Comparison of ENCODE assay signal across 30 cellular contexts in genomic region chr6:46638650-46639049, GRCh38. TPM values are rescaled to one million over a fixed set of nuclear protein-coding genes. Genes with fewer than 3 reads are reported as not detected.
DNase-seq lines count a peak whose midpoint lies in the region; ATAC-seq and TF ChIP-seq lines count a peak whose summit lies in the region.
"Had no signal": no experiment of that assay in that cellular context is flagged by ENCODE, and none has a peak within 500 bp of the region (broad histone marks: within the 10 kb centered on the region; RNA-seq: fewer than 3 reads in every experiment).

No MANE protein-coding gene starts in this region.

- no peaks in the 10 kb centered on the region for H3K9me2 ChIP-seq in PC-3 (replicated peaks; ENCODE audit: low read length)

- no peaks in the 10 kb centered on the region for H3K79me2 ChIP-seq in PC-3 (ENCODE audit: low read length)

- POLR2A ChIA-PET in MCF 10A (lab: Yijun Ruan, JAX), result interaction anchor here (0.7 to 8.1 kb wide), 5 partner anchors 12 to 405 kb away, joined by 3 to 168 read pairs (median 4); partner anchors contain the start of genes CYP39A1 and SLC25A27
- POLR2A ChIA-PET in PC-3 (lab: Charles Lee; ENCODE audit: unreplicated experiment), result no interaction called here

- no peak overlapping the region for H3K27ac ChIP-seq in breast epithelium
- peak overlapping the region; percentile 38 for H3K27ac ChIP-seq in PC-3 (ENCODE audit: low read length)
- H3K27ac ChIP-seq in foreskin keratinocyte, result peak overlapping the region; percentile 60
- peak overlapping the region in 1 of 4 donors; percentile 10 for H3K27ac ChIP-seq in esophagus squamous epithelium
- no peak overlapping the region for H3K27ac ChIP-seq in thyroid gland
- H3K27ac ChIP-seq: C4-2B, gastrocnemius medialis, SJCRH30 had no signal

- intact Hi-C loops in MCF 10A (cut with micrococcal nuclease) (no loop called here), breast epithelium (cut with DNase I; ENCODE audit: low total_unique reads) (no loop called here), PC-3 (cut with micrococcal nuclease) (no loop called here), esophagus squamous epithelium (cut with DNase I) (no loop called here), posterior vena cava (cut with DNase I) (no loop called here), thyroid gland (cut with DNase I) (no loop called here)

- H3K9me3 ChIP-seq in breast epithelium (no peaks in the 10 kb centered on the region), PC-3 (ENCODE audit: low read length) (no peaks in the 10 kb centered on the region), esophagus squamous epithelium (no peaks in the 10 kb centered on the region), thyroid gland (no peaks in the 10 kb centered on the region)
- H3K9me3 ChIP-seq: gastrocnemius medialis, mucosa of descending colon, SJCRH30 had no signal

- no peak overlapping the region for H3K9ac ChIP-seq in PC-3 (ENCODE audit: low read length)

- H3K36me3 ChIP-seq in breast epithelium (no peaks in the 10 kb centered on the region), PC-3 (ENCODE audit: low read depth, low read length) (no peaks in the 10 kb centered on the region), esophagus squamous epithelium (no peaks in the 10 kb centered on the region), thyroid gland (no peaks in the 10 kb centered on the region)
- H3K36me3 ChIP-seq: gastrocnemius medialis, SJCRH30 had no signal

- peak overlapping the region; percentile 35 for H3K4me3 Mint-ChIP-seq in MCF 10A (ENCODE audit: unreplicated experiment)
- H3K4me3 Mint-ChIP-seq: activated naive CD8-positive, alpha-beta T cell treated with anti-CD3 and anti-CD28 coated beads, Interleukin-2, amount 10 ng/mL, durations not matched to agents 7 days and 5 days; endodermal cell; HFFc6; natural killer cell; stimulated activated memory B cell treated with anti-CD40 and anti-IgM and Interleukin-4, amounts not matched to agents 10 μg/mL and 1 μg/mL and 100 μg/mL, for 72 hours had no signal

- BruUV-seq in MCF 10A (replicated peaks; lab: Mats Ljungman, UMichigan) (no TSS peak), PC-3 (replicated peaks; lab: Mats Ljungman, UMichigan) (no TSS peak)

- no peaks in the 10 kb centered on the region for H3K27me3 Mint-ChIP-seq in MCF 10A (ENCODE audit: insufficient read depth, unreplicated experiment)

- no peaks in the 10 kb centered on the region for H3F3A ChIP-seq in PC-3 (ENCODE audit: low read length, unreplicated experiment)

- H3K4me1 ChIP-seq in breast epithelium (no peaks in the 10 kb centered on the region), PC-3 (ENCODE audit: insufficient read depth, low read length) (peaks cover 38% of the 10 kb centered on the region), foreskin keratinocyte (peaks cover 30% of the 10 kb centered on the region), esophagus squamous epithelium (peaks cover 0 to 5% (median 4%) of the 10 kb centered on the region in 3 donors), thyroid gland (no peaks in the 10 kb centered on the region)
- H3K4me1 ChIP-seq: gastrocnemius medialis, SJCRH30 had no signal

- DNase-seq in MCF 10A (ENCODE audit: unreplicated experiment) (peak; percentile 92), breast epithelium (ENCODE audit: low spot score in 2 of 2) (no peak), PC-3 (peak; percentile 77), foreskin keratinocyte (peak; percentile 72 to 85), esophagus squamous epithelium (lab: John Stamatoyannopoulos, UW) (no peak), posterior vena cava (ENCODE audit: low spot score) (no peak), thyroid gland (no peak)
- DNase-seq: 8988T; activated CD4-positive, alpha-beta T cell treated with anti-CD3 and anti-CD28 coated beads for 48 hours; activated CD8-positive, alpha-beta memory T cell treated with anti-CD3 and anti-CD28 coated beads for 24 hours; activated effector memory CD4-positive, alpha-beta T cell treated with Interleukin-2 at 50 U/mL for 16 hours; activated naive CD8-positive, alpha-beta T cell treated with anti-CD3 and anti-CD28 coated beads, Interleukin-2, amount 10 ng/mL, durations not matched to agents 7 days and 5 days; caudate nucleus; COR-L47; DMS53; endodermal cell; gastrocnemius medialis; GF-D8; HFFc6; KG1; mucosa of descending colon; natural killer cell; NCI-H2029; NCI-H526 treated with DMSO at 0.1 percent for 48 hours; occipital lobe; SJCRH30 had no signal

- H3K27ac Mint-ChIP-seq in MCF 10A (ENCODE audit: low read depth, unreplicated experiment), result peak overlapping the region; percentile 98
- H3K27ac Mint-ChIP-seq: activated naive CD8-positive, alpha-beta T cell treated with anti-CD3 and anti-CD28 coated beads, Interleukin-2, amount 10 ng/mL, durations not matched to agents 7 days and 5 days; endodermal cell; HFFc6; natural killer cell; stimulated activated memory B cell treated with anti-CD40 and anti-IgM and Interleukin-4, amounts not matched to agents 10 μg/mL and 1 μg/mL and 100 μg/mL, for 72 hours had no signal

- H3K4me3 ChIP-seq in breast epithelium (no peak overlapping the region), PC-3 (ENCODE audit: low read length) (no peak overlapping the region), esophagus squamous epithelium (no peak overlapping the region), thyroid gland (replicated peaks in 1 of 3) (no peak overlapping the region)
- H3K4me3 ChIP-seq: gastrocnemius medialis, lung, mucosa of descending colon, SJCRH30 had no signal

- ATAC-seq in PC-3, result no peak
- ATAC-seq in foreskin keratinocyte, result peak; percentile 51
- ATAC-seq in GM18873 (IDR thresholded peaks at IDR 0.05; ENCODE audit: low FRiP score, unreplicated experiment), result no peak
- ATAC-seq: gastrocnemius medialis; mucosa of descending colon; natural killer cell; stimulated activated memory B cell treated with anti-CD40 and anti-IgM and Interleukin-4, amounts not matched to agents 10 μg/mL and 1 μg/mL and 100 μg/mL, for 72 hours had no signal

- H3K4me1 Mint-ChIP-seq in MCF 10A (ENCODE audit: insufficient read depth, unreplicated experiment), result peaks cover 38% of the 10 kb centered on the region
- H3K4me1 Mint-ChIP-seq: activated naive CD8-positive, alpha-beta T cell treated with anti-CD3 and anti-CD28 coated beads, Interleukin-2, amount 10 ng/mL, durations not matched to agents 7 days and 5 days; natural killer cell had no signal

- peak overlapping the region; percentile 19; the same call in 1 of the 2 replicates for H2AFZ ChIP-seq in PC-3 (ENCODE audit: low read length)

- no peaks in the 10 kb centered on the region for H4K20me1 ChIP-seq in PC-3 (ENCODE audit: low read length)

- TF ChIP-seq CTCF in MCF 10A (IDR thresholded peaks at IDR 0.05; ENCODE audit: unreplicated experiment) (no peak), breast epithelium (IDR thresholded peaks at IDR 0.05) (no peak), PC-3 (conservative IDR thresholded peaks at IDR 0.05; ENCODE audit: low read depth, low read length) (no peak), foreskin keratinocyte (conservative IDR thresholded peaks at IDR 0.05) (no peak), esophagus squamous epithelium (IDR thresholded peaks at IDR 0.05) (no peak), thyroid gland (IDR thresholded peaks at IDR 0.05) (no peak)

- peak overlapping the region; percentile 18 for H3K4me2 ChIP-seq in PC-3 (ENCODE audit: low read length)

- no peaks in the 10 kb centered on the region for H3K9me3 Mint-ChIP-seq in MCF 10A (ENCODE audit: unreplicated experiment)
- H3K9me3 Mint-ChIP-seq: activated naive CD8-positive, alpha-beta T cell treated with anti-CD3 and anti-CD28 coated beads, Interleukin-2, amount 10 ng/mL, durations not matched to agents 7 days and 5 days; endodermal cell; HFFc6; natural killer cell; stimulated activated memory B cell treated with anti-CD40 and anti-IgM and Interleukin-4, amounts not matched to agents 10 μg/mL and 1 μg/mL and 100 μg/mL, for 72 hours had no signal

- H3K27me3 ChIP-seq in breast epithelium (no peaks in the 10 kb centered on the region), PC-3 (ENCODE audit: low read length) (no peaks in the 10 kb centered on the region), foreskin keratinocyte (no peaks in the 10 kb centered on the region), esophagus squamous epithelium (no peaks in the 10 kb centered on the region), thyroid gland (no peaks in the 10 kb centered on the region)
- H3K27me3 ChIP-seq: gastrocnemius medialis, SJCRH30 had no signal

- CTCF ChIA-PET in MCF 10A (lab: Yijun Ruan, JAX) (interaction anchor here (0.7 kb wide), 1 partner anchor 627 kb away, joined by 3 read pairs; no protein-coding TSS in a partner anchor), PC-3 (lab: Charles Lee) (no interaction called here)

- TF ChIP-seq POLR2A in breast epithelium (IDR thresholded peaks at IDR 0.05) (no peak), esophagus squamous epithelium (IDR thresholded peaks at IDR 0.05) (no peak), thyroid gland (IDR thresholded peaks at IDR 0.05) (no peak)

- peaks cover 4% of the 10 kb centered on the region for H3K36me3 Mint-ChIP-seq in MCF 10A (ENCODE audit: insufficient read depth, unreplicated experiment)
- H3K36me3 Mint-ChIP-seq: activated naive CD8-positive, alpha-beta T cell treated with anti-CD3 and anti-CD28 coated beads, Interleukin-2, amount 10 ng/mL, durations not matched to agents 7 days and 5 days; natural killer cell; stimulated activated memory B cell treated with anti-CD40 and anti-IgM and Interleukin-4, amounts not matched to agents 10 μg/mL and 1 μg/mL and 100 μg/mL, for 72 hours had no signal

- 33 to 53% methylated on average over 2 of the region's 2 CpGs for WGBS in esophagus squamous epithelium, 2 donors
- 90 to 92% methylated on average over 2 of the region's 2 CpGs for WGBS in thyroid gland, 2 donors

RNA-seq across cellular contexts. Expression of gene CYP39A1, which starts 14.0 kb away (rescaled TPM):
- 7.2 and 7.4 TPM in 2 replicates for total RNA-seq in MCF 10A (2022)
- 10 to 100 TPM in 1 of 3 donors, 1 to 10 TPM in 2; 1.6 to 12.3 (median 6.9) TPM for total RNA-seq in breast epithelium
- total RNA-seq in PC-3 (2014; rRNA removed), result 0.66 and 1.2 TPM in 2 replicates
- 1.3 and 2.1 TPM in 2 replicates for total RNA-seq in foreskin keratinocyte
- 0.85 and 1.2 TPM in 2 replicates for polyA plus RNA-seq in foreskin keratinocyte
- 1 to 10 TPM; 2.8 to 9.2 (median 5.1) TPM for total RNA-seq in esophagus squamous epithelium
- total RNA-seq in posterior vena cava, result 1 to 10 TPM; 1.5 to 3.7 TPM
- total RNA-seq in thyroid gland, result 10 to 100 TPM in 3 of 4 donors, 1 to 10 TPM in 1; 6.3 to 18.3 (median 13.0) TPM
- total RNA-seq: activated naive CD8-positive, alpha-beta T cell treated with anti-CD3 and anti-CD28 coated beads, Interleukin-2, amount 10 ng/mL, durations not matched to agents 7 days and 5 days; HFFc6; natural killer cell had no signal

RNA-seq across cellular contexts. Expression of gene SLC25A27, which starts 14.1 kb away (rescaled TPM):
- total RNA-seq in MCF 10A (2022) (21.7 and 36.9 TPM in 2 replicates), breast epithelium (10 to 100 TPM; 27.0 to 81.7 (median 37.4) TPM), PC-3 (2014; rRNA removed) (3.8 and 13.6 TPM in 2 replicates), foreskin keratinocyte (2.6 and 3.8 TPM in 2 replicates), esophagus squamous epithelium (10 to 100 TPM in 1 of 4 donors, 1 to 10 TPM in 3; 6.5 to 29.8 (median 8.1) TPM), posterior vena cava (10 to 100 TPM; 14.0 to 14.9 TPM), thyroid gland (10 to 100 TPM; 26.6 to 81.4 (median 46.5) TPM)
- polyA plus RNA-seq in foreskin keratinocyte, result 2.1 and 2.2 TPM in 2 replicates

RNA-seq across cellular contexts. Expression of gene TDRD6, which starts 49.0 kb away (rescaled TPM):
- total RNA-seq in MCF 10A (2022), result 0.56 and 0.66 TPM in 2 replicates
- total RNA-seq in breast epithelium, result 1 to 10 TPM in 2 of 3 donors, under 1 TPM in 1; 0.66 to 2.5 (median 1.1) TPM
- total RNA-seq in PC-3 (2014; rRNA removed), result 0.07 TPM in 1 of 2 replicates, not detected in the other
- 0.03 and 0.04 TPM in 2 replicates for total RNA-seq in foreskin keratinocyte
- 0.01 TPM in 2 replicates for polyA plus RNA-seq in foreskin keratinocyte
- 1 to 10 TPM in 1 of 4 donors, under 1 TPM in 2, not detected in 1; 0.04 to 1.1 (median 0.22) TPM for total RNA-seq in esophagus squamous epithelium
- under 1 TPM; 0.52 to 0.74 TPM for total RNA-seq in posterior vena cava
- 1 to 10 TPM in 3 of 4 donors, under 1 TPM in 1; 0.88 to 1.8 (median 1.4) TPM for total RNA-seq in thyroid gland
- total RNA-seq: activated naive CD8-positive, alpha-beta T cell treated with anti-CD3 and anti-CD28 coated beads, Interleukin-2, amount 10 ng/mL, durations not matched to agents 7 days and 5 days; HFFc6; natural killer cell had no signal

Comparison
In these comparisons a context has a peak if more than half of its experiments do, and no peak if none do; other contexts are left out.
1. DNase-seq: peak in MCF 10A (single experiment), PC-3 (single experiment) and foreskin keratinocyte (2 of 2); none in breast epithelium (0 of 2), esophagus squamous epithelium (single experiment), posterior vena cava (single experiment) and thyroid gland (0 of 2).
2. H3K27ac ChIP-seq: peak in PC-3 (single experiment) and foreskin keratinocyte (single experiment); none in breast epithelium (0 of 2) and thyroid gland (0 of 3).